ENCODE assay signal across 29 cellular contexts in the genomic region with DNA sequence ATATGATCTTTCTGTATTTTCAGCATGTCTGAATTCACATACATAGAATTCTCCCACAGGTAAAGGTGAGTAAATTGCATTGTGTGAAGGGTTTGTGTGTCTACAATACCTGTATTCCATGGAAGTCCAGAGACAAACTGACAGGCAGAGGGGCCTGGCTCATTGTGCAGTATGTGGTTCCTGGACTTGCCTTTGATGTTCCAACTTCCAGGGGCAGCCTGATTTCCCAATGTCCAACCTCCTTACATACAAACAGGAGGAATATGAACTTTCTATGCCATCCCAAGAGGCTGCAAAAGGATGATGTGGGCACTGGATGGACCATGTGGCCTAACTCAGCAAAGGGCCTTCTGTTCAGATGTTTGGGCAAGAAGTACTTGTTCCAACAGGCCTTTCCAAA.
"Had no signal": no experiment of that assay in that cellular context is flagged by ENCODE, and none has a peak within 500 bp of the region (broad histone marks: within the 10 kb centered on the region; RNA-seq: fewer than 3 reads in every experiment).

No MANE protein-coding gene starts in this region.

- H3K27ac ChIP-seq: hepatocyte, pancreas, prostate gland, skin epidermis, stomach, testis, thyroid gland, transverse colon, upper lobe of left lung, vagina had no signal

- H2AFZ ChIP-seq: hepatocyte had no signal

- H3K9me3 ChIP-seq: heart right ventricle, mucosa of descending colon, pancreas, prostate gland, stomach, testis, thyroid gland, transverse colon, upper lobe of left lung, vagina had no signal

- DNase-seq: heart right ventricle; islet precursor cell; left cardiac atrium; midbrain; mucosa of descending colon; naive thymus-derived CD4-positive, alpha-beta T cell; nucleus accumbens; pancreas; posterior cingulate gyrus; retina; stimulated activated CD4-positive, alpha-beta T cell treated with anti-CD3 and anti-CD28 coated beads, Interleukin-12 subunit alpha, Interleukin-12 subunit beta, amount 100 ng/mL, for 4 hours; stimulated activated CD4-positive, alpha-beta T cell treated with anti-CD3 and anti-CD28 coated beads, Interleukin-15, amount 100 ng/mL, for 24 hours; stimulated activated CD4-positive, alpha-beta T cell treated with anti-CD3 and anti-CD28 coated beads, Interleukin-2, amount 100 ng/mL, for 24 hours; stimulated activated CD4-positive, alpha-beta T cell treated with anti-CD3 and anti-CD28 coated beads, Interleukin-4, amount 100 ng/mL, for 1 hour; stimulated activated naive B cell treated with anti-CD40 and anti-IgM and Interleukin-4, amounts not matched to agents 10 μg/mL and 1 μg/mL and 100 μg/mL, for 72 hours; stimulated activated naive CD8-positive, alpha-beta T cell treated with anti-CD3 and anti-CD28 coated beads, Interleukin-15, Interleukin-2, amounts not matched to agents 100 U/mL and 50 U/mL, for 24 hours; stomach; testis; thyroid gland; transverse colon; upper lobe of left lung had no signal

- ATAC-seq: left cardiac atrium; left lobe of liver; mucosa of descending colon; naive thymus-derived CD4-positive, alpha-beta T cell; natural killer cell treated with Interleukin-12 subunit alpha and Interleukin-12 subunit beta and Interleukin-15 and Interleukin-18, amount 100 ng/mL, for 72 hours; pancreas; sciatic nerve; stimulated activated naive B cell treated with anti-CD40 and anti-IgM and Interleukin-4, amounts not matched to agents 10 μg/mL and 1 μg/mL and 100 μg/mL, for 72 hours; stimulated activated naive CD8-positive, alpha-beta T cell treated with anti-CD3 and anti-CD28 coated beads, Interleukin-15, Interleukin-2, amounts not matched to agents 100 U/mL and 50 U/mL, for 24 hours had no signal

- H3K4me3 ChIP-seq: heart right ventricle, hepatocyte, lung, mucosa of descending colon, pancreas, prostate gland, skin epidermis, stomach, testis, thyroid gland, transverse colon, upper lobe of left lung, vagina had no signal

- H3K4me1 ChIP-seq: prostate gland had no signal

- H3K36me3 ChIP-seq: heart right ventricle, pancreas, prostate gland, stomach, thyroid gland, transverse colon, upper lobe of left lung, vagina had no signal

- H3K27me3 ChIP-seq: heart right ventricle, hepatocyte, pancreas, stomach, testis, thyroid gland, transverse colon, upper lobe of left lung, vagina had no signal

- H3K4me2 ChIP-seq: hepatocyte had no signal

- H3K79me2 ChIP-seq: hepatocyte had no signal

- FAIRE-seq: pancreas had no signal
